ENCODE assay signal across 1 cellular context in genomic region chr2:138501427-138502252, GRCh38.
TF ChIP-seq lines count a peak whose summit lies in the region.

SPOPL (plus strand) TSS chr2:138501770; CDS start chr2:138550217, 48,447 bp downstream.

TF ChIP-seq in K562, 482 proteins besides CTCF, POLR2A, EP300 and RAD21 (continued from another document and continues in another):
- TF ChIP-seq CGGBP1 (CRISPR knock-in tag; IDR thresholded peaks at IDR 0.05), result peak; percentile 71; the same call in 1 of the 2 replicates
- TF ChIP-seq HBP1 (CRISPR knock-in tag; IDR thresholded peaks at IDR 0.05), result no peak
- TF ChIP-seq RB1 (IDR thresholded peaks at IDR 0.05; ENCODE audit: low read depth), result peak; percentile 65
- TF ChIP-seq ZBTB1 (CRISPR knock-in tag; IDR thresholded peaks at IDR 0.05; ENCODE audit: borderline replicate concordance, low read depth), result no peak; the same call in 1 of the 2 replicates
- TF ChIP-seq ZNF79 (CRISPR knock-in tag; IDR thresholded peaks at IDR 0.05; ENCODE audit: low read depth), result no peak
- TF ChIP-seq NCOR1 (IDR thresholded peaks at IDR 0.05), result no peak
- no peak for TF ChIP-seq BHLHE40 (IDR thresholded peaks at IDR 0.05; ENCODE audit: low read length)
- no peak for TF ChIP-seq HDAC3 (IDR thresholded peaks at IDR 0.05; ENCODE audit: borderline replicate concordance, partially characterized antibody)
- peak in 1 of 2 experiments; percentile 97; a peak in 2 of 4 replicates for TF ChIP-seq ZNF639 (CRISPR knock-in tag; conservative IDR thresholded peaks at IDR 0.05 in 1 of 2, IDR thresholded peaks at IDR 0.05 in 1 of 2)
- TF ChIP-seq HMGXB4 (CRISPR knock-in tag; IDR thresholded peaks at IDR 0.05), result no peak
- TF ChIP-seq ARID2 (IDR thresholded peaks at IDR 0.05), result no peak
- TF ChIP-seq ZNF212 (CRISPR knock-in tag; IDR thresholded peaks at IDR 0.05), result no peak
- TF ChIP-seq C11orf30 (IDR thresholded peaks at IDR 0.05; ENCODE audit: low read depth), result no peak
- TF ChIP-seq PHB2 (IDR thresholded peaks at IDR 0.05; ENCODE audit: low read depth), result no peak
- no peak for TF ChIP-seq NCOA2 (IDR thresholded peaks at IDR 0.05; ENCODE audit: partially characterized antibody in 2 of 2)
- no peak for TF ChIP-seq SIRT6 (IDR thresholded peaks at IDR 0.05; ENCODE audit: low read depth, low read length)
- peak; percentile 58 for TF ChIP-seq CXXC5 (CRISPR knock-in tag; IDR thresholded peaks at IDR 0.05)
- no peak for TF ChIP-seq ZBTB49 (CRISPR knock-in tag; IDR thresholded peaks at IDR 0.05; ENCODE audit: borderline replicate concordance)
- no peak for TF ChIP-seq CBX8 (IDR thresholded peaks at IDR 0.05; ENCODE audit: borderline replicate concordance, extremely low read depth, low read depth, low read length, poor library complexity, severe bottlenecking)
- TF ChIP-seq NFATC3 (IDR thresholded peaks at IDR 0.05), result no peak
- TF ChIP-seq PCBP2 (IDR thresholded peaks at IDR 0.05; ENCODE audit: low read depth, low read length, poor library complexity, severe bottlenecking), result no peak
- no peak for TF ChIP-seq WHSC1 (IDR thresholded peaks at IDR 0.05; ENCODE audit: low read length)
- TF ChIP-seq ZNF644 (tag; IDR thresholded peaks at IDR 0.05; ENCODE audit: low read depth), result no peak
- no peak for TF ChIP-seq MXI1 (IDR thresholded peaks at IDR 0.05; ENCODE audit: low read depth, low read length)
- no peak for TF ChIP-seq BCOR (IDR thresholded peaks at IDR 0.05)
- no peak for TF ChIP-seq ZNF395 (CRISPR knock-in tag; IDR thresholded peaks at IDR 0.05)
- TF ChIP-seq PHTF2 (CRISPR knock-in tag; IDR thresholded peaks at IDR 0.05), result no peak
- no peak for TF ChIP-seq ZKSCAN1 (IDR thresholded peaks at IDR 0.05; ENCODE audit: low read depth, low read length)
- TF ChIP-seq ELF2 (CRISPR knock-in tag; IDR thresholded peaks at IDR 0.05), result peak; percentile 80
- TF ChIP-seq RBM25 (IDR thresholded peaks at IDR 0.05; ENCODE audit: low read depth, low read length, severe bottlenecking), result no peak
- no peak for TF ChIP-seq MCM7 (IDR thresholded peaks at IDR 0.05)
- TF ChIP-seq ZNF778 (CRISPR knock-in tag; IDR thresholded peaks at IDR 0.05), result no peak
- peak; percentile 77 for TF ChIP-seq ZBTB40 (IDR thresholded peaks at IDR 0.05)
- TF ChIP-seq ZBTB40 (CRISPR knock-in tag; IDR thresholded peaks at IDR 0.05), result peak; percentile 25; the same call in 1 of the 2 replicates
- peak; percentile 74 for TF ChIP-seq EGR1 (conservative IDR thresholded peaks at IDR 0.05)
- no peak for TF ChIP-seq ZNF165 (CRISPR knock-in tag; IDR thresholded peaks at IDR 0.05; ENCODE audit: borderline replicate concordance)
- TF ChIP-seq MYBL2 (IDR thresholded peaks at IDR 0.05; ENCODE audit: low read depth), result no peak
- TF ChIP-seq MYBL2 (CRISPR knock-in tag; IDR thresholded peaks at IDR 0.05; ENCODE audit: borderline replicate concordance), result no peak
- no peak for TF ChIP-seq ETS2 (tag; IDR thresholded peaks at IDR 0.05; ENCODE audit: borderline replicate concordance, poor library complexity, severe bottlenecking)
- no peak for TF ChIP-seq NR4A1 (CRISPR knock-in tag; IDR thresholded peaks at IDR 0.05)
- TF ChIP-seq NR4A1 (tag; IDR thresholded peaks at IDR 0.05), result no peak
- TF ChIP-seq FOXK2 (conservative IDR thresholded peaks at IDR 0.05 in 1 of 2, IDR thresholded peaks at IDR 0.05 in 1 of 2; ENCODE audit: low read depth in 2 of 2), result no peak
- TF ChIP-seq NKRF (IDR thresholded peaks at IDR 0.05; ENCODE audit: borderline replicate concordance), result no peak
- TF ChIP-seq MITF (IDR thresholded peaks at IDR 0.05), result 0 out of 2 replicates have a peak, but pooled peaks have one; percentile 35
